In genomic region chr15:25862087-25862468, GRCh38 we compare ENCODE assay signal across 1 cellular context.
TF ChIP-seq lines count a peak whose summit lies in the region.

No MANE protein-coding gene starts in this region.

TF ChIP-seq in SK-N-SH, 30 proteins besides CTCF, POLR2A, EP300 and RAD21 (continued from another document):
- TF ChIP-seq, protein P1, sequence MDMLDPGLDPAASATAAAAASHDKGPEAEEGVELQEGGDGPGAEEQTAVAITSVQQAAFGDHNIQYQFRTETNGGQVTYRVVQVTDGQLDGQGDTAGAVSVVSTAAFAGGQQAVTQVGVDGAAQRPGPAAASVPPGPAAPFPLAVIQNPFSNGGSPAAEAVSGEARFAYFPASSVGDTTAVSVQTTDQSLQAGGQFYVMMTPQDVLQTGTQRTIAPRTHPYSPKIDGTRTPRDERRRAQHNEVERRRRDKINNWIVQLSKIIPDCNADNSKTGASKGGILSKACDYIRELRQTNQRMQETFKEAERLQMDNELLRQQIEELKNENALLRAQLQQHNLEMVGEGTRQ (IDR thresholded peaks at IDR 0.05; ENCODE audit: borderline replicate concordance, low read depth, low read length) = no peak
- TF ChIP-seq TEAD4 (IDR thresholded peaks at IDR 0.05; ENCODE audit: borderline replicate concordance, insufficient read depth) = no peak
- TF ChIP-seq CHD2 (IDR thresholded peaks at IDR 0.05; ENCODE audit: low read length, partially characterized antibody) = no peak
- no peak for TF ChIP-seq ELF1 (IDR thresholded peaks at IDR 0.05)
- no peak for TF ChIP-seq RCOR1 (IDR thresholded peaks at IDR 0.05; ENCODE audit: low read length)
- no peak for TF ChIP-seq FOXM1 (IDR thresholded peaks at IDR 0.05; ENCODE audit: low read depth)
